Comparison of ENCODE assay signal across 8 cellular contexts in the genomic region with DNA sequence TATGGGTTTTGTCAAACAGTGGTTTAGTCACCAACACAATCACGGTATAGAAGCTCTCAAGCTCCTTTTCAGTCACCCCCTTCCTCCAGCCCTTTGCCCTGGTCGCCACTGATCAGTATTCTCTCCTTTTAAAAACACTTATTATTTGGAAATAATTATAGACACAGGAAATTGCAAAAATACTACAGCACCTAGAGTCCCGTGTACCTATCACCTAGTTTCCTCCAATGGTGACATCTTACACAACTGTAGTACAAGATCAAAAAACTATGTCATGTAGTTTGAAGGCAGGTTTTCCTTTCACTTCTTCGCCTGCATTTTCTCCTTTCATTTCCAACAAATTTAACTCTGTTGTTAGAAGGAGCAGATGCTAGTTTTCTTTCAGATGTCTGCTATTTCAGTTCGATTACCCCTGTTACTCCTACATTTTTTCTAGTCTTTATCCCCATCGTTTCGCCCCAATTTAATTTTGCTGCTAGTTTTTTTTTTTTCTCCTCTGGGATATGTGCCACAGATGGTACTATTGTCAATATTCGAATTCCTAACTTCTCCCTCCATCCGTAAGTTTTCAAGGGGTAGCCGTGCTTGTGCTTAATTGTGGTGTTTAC. TPM values are rescaled to one million over a fixed set of nuclear protein-coding genes. Genes with fewer than 3 reads are reported as not detected.
DNase-seq lines count a peak whose midpoint lies in the region; ATAC-seq and TF ChIP-seq lines count a peak whose summit lies in the region.

No MANE protein-coding gene starts in this region.

- H3K4me1 ChIP-seq in CD8-positive, alpha-beta memory T cell (ENCODE audit: insufficient read depth, low read length), result peaks cover 23% of the 10 kb centered on the region

- POLR2A ChIA-PET in CD8-positive, alpha-beta memory T cell (lab: Charles Lee), result interaction anchor here (0.6 to 2.3 kb wide), 6 partner anchors 114 to 670 kb away, joined by 3 to 14 read pairs (median 4); a partner anchor contains a TSS

- CTCF ChIA-PET in CD8-positive, alpha-beta memory T cell (lab: Charles Lee), result no interaction called here

- no peak for TF ChIP-seq CTCF in brain microvascular endothelial cell (IDR thresholded peaks at IDR 0.05; ENCODE audit: low read depth, low read length, missing control alignments)

- H3K9me3 Mint-ChIP-seq in CD8-positive, alpha-beta memory T cell, result no peaks in the 10 kb centered on the region
- no peaks in the 10 kb centered on the region for H3K9me3 Mint-ChIP-seq in stimulated activated naive CD8-positive, alpha-beta T cell treated with anti-CD3 and anti-CD28 coated beads, Interleukin-15, Interleukin-2, amounts not matched to agents 100 ng/mL and 50 ng/mL, for 24 hours

- no peaks in the 10 kb centered on the region for H3K27me3 Mint-ChIP-seq in CD8-positive, alpha-beta memory T cell
- H3K27me3 Mint-ChIP-seq in stimulated activated naive CD8-positive, alpha-beta T cell treated with anti-CD3 and anti-CD28 coated beads, Interleukin-15, Interleukin-2, amounts not matched to agents 100 ng/mL and 50 ng/mL, for 24 hours, result no peaks in the 10 kb centered on the region

- H3K4me3 ChIP-seq in CD8-positive, alpha-beta memory T cell (ENCODE audit: low read length), result peak overlapping the region; percentile 79
- peak overlapping the region; percentile 62 for H3K4me3 ChIP-seq in brain microvascular endothelial cell (ENCODE audit: low read depth, low read length)

- no peaks in the 10 kb centered on the region for H3K9me3 ChIP-seq in CD8-positive, alpha-beta memory T cell (ENCODE audit: low read length)

- peak in 2 of 5 donors; percentile 62 to 68 for DNase-seq in CD8-positive, alpha-beta memory T cell
- DNase-seq in NCI-H82 treated with DMSO at 0.1 percent for 48 hours (lab: John Stamatoyannopoulos, UW; ENCODE audit: unreplicated experiment) (peak; percentile 24), brain microvascular endothelial cell (no peak)

- peak; percentile 19 for ATAC-seq in GM21423 (IDR thresholded peaks at IDR 0.05; ENCODE audit: unreplicated experiment)
- ATAC-seq in HG03135 (IDR thresholded peaks at IDR 0.05; ENCODE audit: unreplicated experiment), result no peak
- no peak for ATAC-seq in HG03139 (IDR thresholded peaks at IDR 0.05; ENCODE audit: unreplicated experiment)

- peaks cover 19 to 26% (median 20%) of the 10 kb centered on the region in 3 donors for H3K4me1 Mint-ChIP-seq in CD8-positive, alpha-beta memory T cell
- H3K4me1 Mint-ChIP-seq in stimulated activated naive CD8-positive, alpha-beta T cell treated with anti-CD3 and anti-CD28 coated beads, Interleukin-15, Interleukin-2, amounts not matched to agents 100 ng/mL and 50 ng/mL, for 24 hours (ENCODE audit: low read depth), result peaks cover 27% of the 10 kb centered on the region

- peaks cover 0 to 4% (median 0%) of the 10 kb centered on the region in 3 donors for H3K36me3 Mint-ChIP-seq in CD8-positive, alpha-beta memory T cell
- no peaks in the 10 kb centered on the region for H3K36me3 Mint-ChIP-seq in stimulated activated naive CD8-positive, alpha-beta T cell treated with anti-CD3 and anti-CD28 coated beads, Interleukin-15, Interleukin-2, amounts not matched to agents 100 ng/mL and 50 ng/mL, for 24 hours (ENCODE audit: low read depth)

- H3K27me3 ChIP-seq in CD8-positive, alpha-beta memory T cell (ENCODE audit: insufficient read depth, low read length, poor library complexity, severe bottlenecking), result no peaks in the 10 kb centered on the region
- H3K27me3 ChIP-seq in brain microvascular endothelial cell (replicated peaks) (no peaks in the 10 kb centered on the region), layer of hippocampus (ENCODE audit: control insufficient read depth, insufficient read depth, low read length) (no peaks in the 10 kb centered on the region)

- in situ Hi-C loops in brain microvascular endothelial cell (cut with HindIII; ENCODE audit: low pct_ligation_motif_present, low sequenced_read_pairs), result no loop called here

- peak overlapping the region; percentile 94 to 99 (median 97) for H3K4me3 Mint-ChIP-seq in CD8-positive, alpha-beta memory T cell
- H3K4me3 Mint-ChIP-seq in stimulated activated naive CD8-positive, alpha-beta T cell treated with anti-CD3 and anti-CD28 coated beads, Interleukin-15, Interleukin-2, amounts not matched to agents 100 ng/mL and 50 ng/mL, for 24 hours, result peak overlapping the region; percentile 86

- peak overlapping the region; percentile 93 for H3K27ac ChIP-seq in CD8-positive, alpha-beta memory T cell (ENCODE audit: low read depth, low read length)
- H3K27ac ChIP-seq in brain microvascular endothelial cell (peak overlapping the region; percentile 92), layer of hippocampus (ENCODE audit: low read depth, low read length) (peak overlapping the region; percentile 99)

- H3K27ac Mint-ChIP-seq in CD8-positive, alpha-beta memory T cell, result peak overlapping the region; percentile 95 to 100 (median 100)
- H3K27ac Mint-ChIP-seq in stimulated activated naive CD8-positive, alpha-beta T cell treated with anti-CD3 and anti-CD28 coated beads, Interleukin-15, Interleukin-2, amounts not matched to agents 100 ng/mL and 50 ng/mL, for 24 hours, result peak overlapping the region; percentile 93

- H3K36me3 ChIP-seq in CD8-positive, alpha-beta memory T cell (ENCODE audit: insufficient read depth, low read length), result no peaks in the 10 kb centered on the region
- no peaks in the 10 kb centered on the region for H3K36me3 ChIP-seq in brain microvascular endothelial cell (replicated peaks)

RNA-seq across cellular contexts. Expression of a gene that starts 0.6 kb away (rescaled TPM):
- 1 to 10 TPM; 8.3 to 8.8 TPM for total RNA-seq in CD8-positive, alpha-beta memory T cell
- polyA plus RNA-seq in CD8-positive, alpha-beta memory T cell, result 10.3 TPM
